ENCODE assay signal across 8 cellular contexts in genomic region chr17:82528484-82529265, GRCh38. TPM values are rescaled to one million over a fixed set of nuclear protein-coding genes. Genes with fewer than 3 reads are reported as not detected.
DNase-seq lines count a peak whose midpoint lies in the region; ATAC-seq, FAIRE-seq and TF ChIP-seq lines count a peak whose summit lies in the region.

No MANE protein-coding gene starts in this region.

- H2BK120ac ChIP-seq in H1 (replicated peaks; ENCODE audit: low read depth, low read length): no peak overlapping the region

- no peak for FAIRE-seq in H1 (lab: Jason Lieb, UNC)

- H2AK5ac ChIP-seq in H1 (ENCODE audit: low read depth, low read length): no peak overlapping the region

- peaks cover 100% of the 10 kb centered on the region for H3K79me2 ChIP-seq in PC-9 (ENCODE audit: low read depth)
- peaks cover 54 to 99% of the 10 kb centered on the region in 2 experiments for H3K79me2 ChIP-seq in H1 (ENCODE audit: control insufficient read depth in 1 of 2, insufficient read depth in 2 of 2, low read length in 2 of 2)

- TF ChIP-seq CTCF in 22Rv1 (IDR thresholded peaks at IDR 0.05) (peak; percentile 80), PC-9 (conservative IDR thresholded peaks at IDR 0.05) (no peak), H1 (IDR thresholded peaks at IDR 0.05; ENCODE audit: control extremely low read depth in 1 of 3, insufficient read depth in 1 of 3, low read depth in 1 of 3, low read length in 3 of 3) (peak; percentile 27 to 37 (median 34); a peak in 3 of 4 replicates)

- H3K4me2 ChIP-seq in PC-9 (no peak overlapping the region), H1 (ENCODE audit: insufficient read depth in 1 of 2, low read depth in 2 of 2, low read length in 2 of 2) (no peak overlapping the region)

- H2AFZ ChIP-seq in PC-9: no peak overlapping the region
- no peak overlapping the region for H2AFZ ChIP-seq in H1 (ENCODE audit: low read length)

- H4K20me1 ChIP-seq in PC-9 (ENCODE audit: insufficient read depth): peaks cover 88% of the 10 kb centered on the region
- peaks cover 40% of the 10 kb centered on the region in 2 experiments for H4K20me1 ChIP-seq in H1 (replicated peaks in 1 of 2; ENCODE audit: control insufficient read depth in 1 of 2, insufficient read depth in 2 of 2, low read length in 2 of 2)

- WGBS in H1 (ENCODE audit: extremely low coverage in 1 of 2, insufficient coverage in 1 of 2, insufficient read length in 1 of 2, insufficient replicate concordance in 2 of 2, low coverage in 1 of 2, low lambda C conversion rate in 2 of 2, missing lambda C conversion rate in 1 of 2), 2 experiments: 88% methylated on average over 17 of the region's 17 CpGs; no CpG with 5 or more reads in 1 of the 2 experiments

- ATAC-seq in GM19324 (IDR thresholded peaks at IDR 0.05; ENCODE audit: low FRiP score, unreplicated experiment) (no peak), HG02981 (IDR thresholded peaks at IDR 0.05; ENCODE audit: unreplicated experiment) (no peak)

- no TSS peak for BruUV-seq in PC-9 (replicated peaks; lab: Mats Ljungman, UMichigan)

- no peak overlapping the region for H4K8ac ChIP-seq in H1 (ENCODE audit: extremely low read depth, insufficient read depth, low read length)

- H3K18ac ChIP-seq in H1 (ENCODE audit: extremely low read depth, low read length): no peak overlapping the region

- no peaks in the 10 kb centered on the region for H3K27me3 ChIP-seq in PC-9 (ENCODE audit: insufficient read depth, low read depth)
- no peaks in the 10 kb centered on the region for H3K27me3 ChIP-seq in H1 (replicated peaks in 1 of 4; ENCODE audit: control insufficient read depth in 3 of 4, extremely low read depth in 1 of 4, insufficient read depth in 3 of 4, low read length in 3 of 4)
- no peaks in the 10 kb centered on the region for H3K27me3 ChIP-seq in muscle layer of duodenum (ENCODE audit: low read depth, low read length)

- H3K4me1 ChIP-seq in PC-9 (replicated peaks; ENCODE audit: insufficient read depth): no peaks in the 10 kb centered on the region; the same call in 1 of the 2 replicates
- H3K4me1 ChIP-seq in H1 (replicated peaks in 1 of 4; ENCODE audit: control insufficient read depth in 3 of 4, insufficient read depth in 4 of 4, low read length in 3 of 4): peaks cover 0 to 4% (median under 1%) of the 10 kb centered on the region in 4 experiments; a peak in 4 of 7 replicates
- peaks cover 4 to 57% of the 10 kb centered on the region in 2 donors for H3K4me1 ChIP-seq in muscle layer of duodenum (ENCODE audit: control insufficient read depth in 1 of 2, insufficient read depth in 2 of 2, low read length in 2 of 2)

- H2BK12ac ChIP-seq in H1 (ENCODE audit: low read depth, low read length): no peak overlapping the region

- no peak overlapping the region for H4K91ac ChIP-seq in H1 (replicated peaks; ENCODE audit: insufficient read length, low read length)

- intact Hi-C loops in PC-9 (cut with micrococcal nuclease; ENCODE audit: unreplicated experiment): loop anchor here (2.0 to 10.0 kb wide), 2 partner anchors 34 to 174 kb away; partner anchors contain the start of gene TEX19

- TF ChIP-seq EP300 in H1 (IDR thresholded peaks at IDR 0.05; ENCODE audit: borderline replicate concordance in 1 of 2, low read depth in 2 of 2, low read length in 2 of 2): no peak

- no peaks in the 10 kb centered on the region for H3K9me2 ChIP-seq in PC-9 (ENCODE audit: insufficient read depth)

- TF ChIP-seq RAD21 in H1 (IDR thresholded peaks at IDR 0.05 in 1 of 2, conservative IDR thresholded peaks at IDR 0.05 in 1 of 2; ENCODE audit: low read depth in 2 of 2, low read length in 2 of 2): peak in 1 of 2 experiments; percentile 29; a peak in 2 of 4 replicates

- H4K5ac ChIP-seq in H1 (ENCODE audit: insufficient read length, low read depth, low read length): no peak overlapping the region

- peak; percentile 37 for DNase-seq in GM03348 (ENCODE audit: low spot score)
- DNase-seq in PC-9: peak; percentile 36 to 80
- DNase-seq in H1 (ENCODE audit: low read depth in 1 of 2, low spot score in 2 of 2): no peak
- no peak for DNase-seq in NCI-H187 (lab: John Stamatoyannopoulos, UW)

- POLR2A ChIA-PET in PC-9 (lab: Charles Lee; ENCODE audit: unreplicated experiment): interaction anchor here (0.7 kb wide), 1 partner anchor 109 kb away, joined by 8 read pairs; no protein-coding TSS in a partner anchor
- POLR2A ChIA-PET in H1 (lab: Charles Lee; ENCODE audit: partially characterized antibody): interaction anchor here (0.9 kb wide), 1 partner anchor 10 kb away, joined by 3 read pairs; the partner anchor contains the start of gene FOXK2

- no peak overlapping the region for H2BK15ac ChIP-seq in H1 (ENCODE audit: low read length)

- no peak overlapping the region for H3K4me3 ChIP-seq in PC-9
- H3K4me3 ChIP-seq in H1 (ENCODE audit: extremely low read depth in 1 of 4, insufficient read depth in 2 of 4, low read depth in 3 of 4, low read length in 4 of 4): no peak overlapping the region
- no peak overlapping the region for H3K4me3 ChIP-seq in muscle layer of duodenum (ENCODE audit: low read depth in 1 of 2, low read length in 2 of 2)

- 0 out of 2 replicates have a peak, but pooled peaks cover 9% of the 10 kb centered on the region for H3F3A ChIP-seq in PC-9 (ENCODE audit: insufficient read depth, low read depth)

- H3K36me3 ChIP-seq in PC-9 (ENCODE audit: low read depth) (no peaks in the 10 kb centered on the region), H1 (ENCODE audit: control insufficient read depth in 2 of 4, insufficient read depth in 4 of 4, low read length in 3 of 4) (no peaks in the 10 kb centered on the region), muscle layer of duodenum (ENCODE audit: control insufficient read depth in 1 of 2, insufficient read depth in 2 of 2, low read length in 2 of 2) (no peaks in the 10 kb centered on the region)

- no peak overlapping the region for H3K56ac ChIP-seq in H1 (replicated peaks; ENCODE audit: insufficient read length, low read depth, low read length)

- 0 out of 2 replicates have a peak, but pooled peaks cover 2% of the 10 kb centered on the region for H3K23me2 ChIP-seq in H1 (ENCODE audit: low read depth, low read length)

- H2BK5ac ChIP-seq in H1 (ENCODE audit: low read depth, low read length): no peak overlapping the region

- H3K9me3 ChIP-seq in PC-9 (ENCODE audit: insufficient read depth, low read depth) (no peaks in the 10 kb centered on the region), H1 (ENCODE audit: insufficient read depth in 2 of 2, low read depth in 1 of 2, low read length in 1 of 2) (no peaks in the 10 kb centered on the region), muscle layer of duodenum (ENCODE audit: control insufficient read depth in 1 of 2, low read length in 2 of 2) (no peaks in the 10 kb centered on the region)

- no peak overlapping the region for H3K9ac ChIP-seq in H1 (replicated peaks in 1 of 4; ENCODE audit: extremely low read depth in 1 of 4, low read depth in 3 of 4, low read length in 3 of 4)

- CTCF ChIA-PET in PC-9 (lab: Charles Lee): interaction anchor here (0.7 kb wide), 2 partner anchors 9 to 26 kb away, joined by 4 to 5 read pairs; no protein-coding TSS in a partner anchor
- CTCF ChIA-PET in H1 (lab: Charles Lee; ENCODE audit: partially characterized antibody): interaction anchor here (0.6 to 4.1 kb wide), 8 partner anchors 14 to 69 kb away, joined by 3 to 31 read pairs (median 4); no protein-coding TSS in a partner anchor

- peaks cover 12% of the 10 kb centered on the region for H3K79me1 ChIP-seq in H1 (ENCODE audit: low read depth, low read length)

- no peak overlapping the region for H2BK20ac ChIP-seq in H1 (ENCODE audit: low read length)

- H3K23ac ChIP-seq in H1 (ENCODE audit: insufficient read length): no peak overlapping the region

- no peak overlapping the region for H3K4ac ChIP-seq in H1 (replicated peaks; ENCODE audit: insufficient read length, low read depth, low read length)

- no peak overlapping the region for H3K14ac ChIP-seq in H1 (ENCODE audit: insufficient read length)

- H3K27ac ChIP-seq in 22Rv1: peak overlapping the region; percentile 22; the same call in 1 of the 2 replicates
- H3K27ac ChIP-seq in PC-9: no peak overlapping the region
- H3K27ac ChIP-seq in H1 (ENCODE audit: low read depth, low read length): no peak overlapping the region
- H3K27ac ChIP-seq in muscle layer of duodenum (ENCODE audit: low read length): peak overlapping the region; percentile 24

- TF ChIP-seq POLR2A in H1 (IDR thresholded peaks at IDR 0.05; ENCODE audit: control extremely low read depth in 1 of 2, low read depth in 2 of 2, low read length in 2 of 2): no peak

TF ChIP-seq in H1, 55 proteins besides CTCF, POLR2A, EP300 and RAD21 (continues in another document):
- TF ChIP-seq EGR1 (IDR thresholded peaks at IDR 0.05; ENCODE audit: borderline replicate concordance, low read depth, low read length) (no peak), RFX5 (IDR thresholded peaks at IDR 0.05; ENCODE audit: borderline replicate concordance, low read depth, low read length) (no peak), NRF1 (IDR thresholded peaks at IDR 0.05; ENCODE audit: low read depth, low read length) (no peak), TAF7 (optimal IDR thresholded peaks at IDR 0.05; ENCODE audit: borderline replicate concordance, low read depth, low read length) (no peak), FOSL1 (IDR thresholded peaks at IDR 0.05; ENCODE audit: insufficient read depth, low read depth, low read length) (no peak)

RNA-seq across cellular contexts. Expression of gene FOXK2, which starts 9.1 kb away (rescaled TPM):
- 70.5 and 78.9 TPM in 2 replicates for total RNA-seq in PC-9 (2021)
- 64.9 and 66.9 TPM in 2 replicates for total RNA-seq in H1 (2021; fragmentation: NEBNext Ultra II Directional; extraction: Animal tissue kit (Norgen Biotek cat#: 25700))
- 34.7 and 42.3 TPM in 2 replicates for polyA plus RNA-seq in H1 (2011; rRNA removed)
- polyA plus RNA-seq in H1 (2011; cell fraction: cytosol; rRNA removed): 24.9 TPM
- polyA plus RNA-seq in H1 (2011; cell fraction: nucleus; rRNA removed): 36.3 TPM
- polyA plus RNA-seq in H1 (2012, experiment 1 of 2): 28.7 to 37.8 TPM (median 33.9 TPM) in 4 replicates
- 25.2 TPM for polyA plus RNA-seq in H1 (2012, experiment 2 of 2)
- polyA plus RNA-seq in H1 (2013, experiment 1 of 2): 43.7 TPM
- polyA plus RNA-seq in H1 (2013, experiment 2 of 2): 43.0 TPM
- 29.1 and 37.4 TPM in 2 replicates for polyA minus RNA-seq in H1 (2011; rRNA and poly(A)+ RNA removed)
- polyA minus RNA-seq in H1 (2011; cell fraction: cytosol; rRNA and poly(A)+ RNA removed): 53.7 TPM
- polyA minus RNA-seq in H1 (2011; cell fraction: nucleus; rRNA and poly(A)+ RNA removed): 35.2 TPM

Comparison
In these comparisons a context has a peak if more than half of its experiments do, and no peak if none do; other contexts are left out.
1. H3K27ac ChIP-seq: peak in 22Rv1 (single experiment) and muscle layer of duodenum (single experiment); none in PC-9 (single experiment) and H1 (single experiment).
2. DNase-seq: peak in GM03348 (single experiment) and PC-9 (2 of 2); none in H1 (0 of 2) and NCI-H187 (0 of 2).